In the genomic region with DNA sequence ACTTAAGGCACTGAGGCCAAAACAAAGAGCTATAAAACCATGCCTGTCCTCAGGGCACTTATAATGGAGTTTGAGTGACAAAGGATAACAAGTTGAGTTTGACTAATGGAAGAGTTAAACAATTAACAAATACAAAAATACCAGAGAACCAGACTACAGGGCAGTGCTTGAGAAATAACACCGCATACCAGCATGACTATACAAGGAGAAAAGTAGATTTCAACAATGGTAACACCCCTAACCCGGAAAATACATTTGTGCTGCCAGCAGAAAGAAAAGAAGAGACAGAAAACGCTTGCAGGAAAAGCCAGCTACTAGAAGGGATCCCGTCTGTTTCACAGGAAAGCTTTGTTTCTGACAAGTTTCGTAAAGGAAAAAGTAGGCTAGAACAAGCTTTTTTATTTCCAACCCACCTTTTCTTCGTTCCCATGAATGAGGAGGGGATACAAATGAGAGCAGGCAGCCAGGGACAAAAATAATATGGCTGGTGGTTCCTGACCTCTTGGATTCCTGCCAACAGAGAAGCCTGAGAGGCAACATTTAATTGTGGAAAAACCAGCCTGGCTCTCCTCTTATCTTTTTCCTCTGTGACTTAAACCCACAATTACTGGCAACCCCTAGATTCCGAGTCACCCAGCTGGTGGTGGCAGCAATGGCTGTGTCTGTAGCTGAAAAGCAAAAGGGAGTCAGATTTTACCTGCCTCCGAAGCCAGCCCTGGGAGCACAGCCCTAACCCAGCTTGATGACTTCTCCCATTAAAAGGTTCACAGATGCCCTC, we compare ENCODE assay signal across 8 cellular contexts. TPM values are rescaled to one million over a fixed set of nuclear protein-coding genes. Genes with fewer than 3 reads are reported as not detected.
DNase-seq lines count a peak whose midpoint lies in the region; ATAC-seq and TF ChIP-seq lines count a peak whose summit lies in the region.

No MANE protein-coding gene starts in this region.

- H3K36me3 ChIP-seq in RWPE2 (ENCODE audit: low read depth) (no peaks in the 10 kb centered on the region), fibroblast of lung (ENCODE audit: control insufficient read depth, insufficient read depth, low read length) (no peaks in the 10 kb centered on the region), rectal smooth muscle tissue (ENCODE audit: control insufficient read depth, insufficient read depth, low read length) (no peaks in the 10 kb centered on the region)

- H3K9ac ChIP-seq in fibroblast of lung (ENCODE audit: insufficient read depth, low read length) (no peak overlapping the region), rectal smooth muscle tissue (ENCODE audit: low read length) (no peak overlapping the region)

- H3K4me3 ChIP-seq in RWPE2 (ENCODE audit: severe bottlenecking) (no peak overlapping the region), fibroblast of lung (replicated peaks in 1 of 4; ENCODE audit: control extremely low read depth in 1 of 4, insufficient read depth in 1 of 4, low read depth in 3 of 4, low read length in 4 of 4) (no peak overlapping the region), rectal smooth muscle tissue (ENCODE audit: low read length) (no peak overlapping the region)

- DNase-seq in NCI-H1048 (lab: John Stamatoyannopoulos, UW) (peak; percentile 18), RWPE2 (ENCODE audit: low spot score) (no peak), fibroblast of lung (ENCODE audit: low read depth in 2 of 2) (peak; percentile 55 to 70), RKO (ENCODE audit: low spot score) (no peak), hepatic stellate cell (ENCODE audit: low spot score) (no peak), middle frontal gyrus (ENCODE audit: extremely low spot score, low spot score) (no peak)
- no peak for DNase-seq in effector CD8-positive, alpha-beta T cell (lab: John Stamatoyannopoulos, UW)

- no peaks in the 10 kb centered on the region for H4K20me1 ChIP-seq in fibroblast of lung (ENCODE audit: control insufficient read depth, extremely low read depth, insufficient read depth, low read length)

- no peak for ATAC-seq in RWPE2 (ENCODE audit: low read depth)

- H3K27me3 ChIP-seq in RWPE2 (ENCODE audit: insufficient read depth, poor library complexity, severe bottlenecking) (no peaks in the 10 kb centered on the region), fibroblast of lung (ENCODE audit: control insufficient read depth, insufficient read depth, low read length) (no peaks in the 10 kb centered on the region), rectal smooth muscle tissue (ENCODE audit: control insufficient read depth, insufficient read depth, low read length) (no peaks in the 10 kb centered on the region)

- H3K4me1 ChIP-seq in RWPE2 (ENCODE audit: insufficient read depth, poor library complexity, severe bottlenecking) (peaks cover 40% of the 10 kb centered on the region), fibroblast of lung (ENCODE audit: control insufficient read depth, extremely low read depth, insufficient read depth, low read length) (peaks cover 46% of the 10 kb centered on the region), rectal smooth muscle tissue (ENCODE audit: control insufficient read depth, insufficient read depth, low read length) (peaks cover 36% of the 10 kb centered on the region)

- H3K79me2 ChIP-seq in fibroblast of lung (ENCODE audit: control insufficient read depth, insufficient read depth, low read length): peaks cover 11% of the 10 kb centered on the region

- peak overlapping the region; percentile 37 for H3K27ac ChIP-seq in RWPE2 (ENCODE audit: poor library complexity, severe bottlenecking)
- peak overlapping the region; percentile 91 for H3K27ac ChIP-seq in fibroblast of lung (ENCODE audit: insufficient read depth, low read length)
- H3K27ac ChIP-seq in rectal smooth muscle tissue (ENCODE audit: low read depth, low read length): peak overlapping the region; percentile 56

- TF ChIP-seq CTCF in RWPE2 (IDR thresholded peaks at IDR 0.05; ENCODE audit: poor library complexity, severe bottlenecking) (no peak), fibroblast of lung (conservative IDR thresholded peaks at IDR 0.05 in 1 of 2, IDR thresholded peaks at IDR 0.05 in 1 of 2; ENCODE audit: low read depth in 1 of 2, low read length in 2 of 2) (no peak)

- no peak overlapping the region for H3K4me2 ChIP-seq in fibroblast of lung (ENCODE audit: extremely low read depth, insufficient read depth, low read length)

- H3K9me3 ChIP-seq in RWPE2 (ENCODE audit: severe bottlenecking): no peaks in the 10 kb centered on the region
- no peaks in the 10 kb centered on the region for H3K9me3 ChIP-seq in fibroblast of lung (ENCODE audit: control insufficient read depth, insufficient read depth, low read depth, low read length)

- no peak overlapping the region for H2AFZ ChIP-seq in fibroblast of lung (ENCODE audit: low read length)

RNA-seq across cellular contexts. Expression of gene WLS, which starts 56.5 kb away (rescaled TPM):
- 85.5 and 156 TPM in 2 replicates for total RNA-seq in fibroblast of lung
- polyA plus RNA-seq in fibroblast of lung: 269 and 290 TPM in 2 replicates
- polyA plus RNA-seq in fibroblast of lung (2012): 185 and 242 TPM in 2 replicates
- 256 and 350 TPM in 2 replicates for polyA minus RNA-seq in fibroblast of lung (ENCODE audit: low replicate concordance)

Comparison
In these comparisons a context has a peak if more than half of its experiments do, and no peak if none do; other contexts are left out.
1. DNase-seq: peak in NCI-H1048 (single experiment) and fibroblast of lung (2 of 2); none in RWPE2 (single experiment), RKO (single experiment), hepatic stellate cell (single experiment), middle frontal gyrus (single experiment) and effector CD8-positive, alpha-beta T cell (single experiment).
2. H3K27ac ChIP-seq: peak in every context shown above with its lines; median percentile 91 in fibroblast of lung; 56 in rectal smooth muscle tissue; 37 in RWPE2.